ENCODE assay signal across 8 cellular contexts in the genomic region with DNA sequence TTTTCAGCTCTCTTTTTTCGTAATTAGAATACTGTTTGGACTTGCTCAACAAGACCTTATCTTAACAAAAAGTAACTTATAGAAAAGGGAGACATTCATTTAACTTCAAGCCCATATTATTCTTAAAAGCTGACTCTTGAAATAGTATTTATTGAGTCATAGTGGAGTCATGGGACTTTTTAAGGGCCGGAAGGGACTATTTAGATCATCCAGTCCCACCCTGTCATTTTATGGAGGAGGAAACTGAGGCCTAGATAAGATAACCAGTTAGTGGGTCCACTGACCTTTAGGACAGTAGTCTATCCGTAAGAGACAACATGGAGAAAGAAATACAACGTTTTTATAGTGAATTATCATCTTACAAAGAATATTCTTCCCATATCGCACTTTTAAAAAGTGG. TPM values are rescaled to one million over a fixed set of nuclear protein-coding genes. Genes with fewer than 3 reads are reported as not detected.
DNase-seq lines count a peak whose midpoint lies in the region; ATAC-seq and TF ChIP-seq lines count a peak whose summit lies in the region.

No MANE protein-coding gene starts in this region.

- TF ChIP-seq CTCF in GM06990 (IDR thresholded peaks at IDR 0.05; ENCODE audit: insufficient read depth, low read length, poor library complexity, severe bottlenecking) (no peak), RWPE2 (IDR thresholded peaks at IDR 0.05; ENCODE audit: poor library complexity, severe bottlenecking) (no peak), epithelial cell of proximal tubule (conservative IDR thresholded peaks at IDR 0.05; ENCODE audit: low read depth, low read length) (no peak), psoas muscle (IDR thresholded peaks at IDR 0.05) (no peak)

- no peaks in the 10 kb centered on the region for H3K9me3 ChIP-seq in RWPE2 (ENCODE audit: severe bottlenecking)
- H3K9me3 ChIP-seq in psoas muscle: no peaks in the 10 kb centered on the region

- peak overlapping the region; percentile 75 for H3K27ac ChIP-seq in RWPE2 (ENCODE audit: poor library complexity, severe bottlenecking)
- H3K27ac ChIP-seq in psoas muscle: peak overlapping the region; percentile 98

- no peaks in the 10 kb centered on the region for H3K36me3 ChIP-seq in GM06990 (ENCODE audit: control insufficient read depth, insufficient read depth, low read length)
- H3K36me3 ChIP-seq in RWPE2 (ENCODE audit: low read depth): peaks cover 21% of the 10 kb centered on the region
- peaks cover 0 to 4% of the 10 kb centered on the region in 2 donors for H3K36me3 ChIP-seq in psoas muscle (ENCODE audit: insufficient read depth in 1 of 2, low read depth in 1 of 2)

- H3K4me3 ChIP-seq in GM06990 (replicated peaks; ENCODE audit: low read depth, low read length) (peak overlapping the region; percentile 89), RWPE2 (ENCODE audit: severe bottlenecking) (peak overlapping the region; percentile 94), epithelial cell of proximal tubule (ENCODE audit: low read depth, low read length) (peak overlapping the region; percentile 95), psoas muscle (peak overlapping the region; percentile 93)

- WGBS in psoas muscle, 3 donors: 12 to 20% (median 15%) methylated on average over 5 of the region's 5 CpGs

- no peak for DNase-seq in GM06990 (ENCODE audit: extremely low read depth, insufficient read length)
- DNase-seq in RWPE2 (ENCODE audit: low spot score): no peak
- no peak for DNase-seq in epithelial cell of proximal tubule (ENCODE audit: low read depth)
- DNase-seq in psoas muscle: no peak
- no peak for DNase-seq in AG08395 (ENCODE audit: low spot score)
- DNase-seq in NCI-H1105 (lab: John Stamatoyannopoulos, UW): no peak
- DNase-seq in DMS114 treated with DMSO at 0.1 percent for 48 hours (lab: John Stamatoyannopoulos, UW; ENCODE audit: unreplicated experiment): no peak

- no peak for ATAC-seq in RWPE2 (ENCODE audit: low read depth)
- no peak for ATAC-seq in psoas muscle
- ATAC-seq in HG03108 (IDR thresholded peaks at IDR 0.05; ENCODE audit: unreplicated experiment): no peak

- intact Hi-C loops in psoas muscle (cut with DNase I): loop anchor here (5.0 to 10.0 kb wide), 4 partner anchors 73 to 255 kb away; a partner anchor contains a TSS

- H3K27me3 ChIP-seq in GM06990 (replicated peaks; ENCODE audit: control insufficient read depth, insufficient read depth, low read length) (no peaks in the 10 kb centered on the region), RWPE2 (ENCODE audit: insufficient read depth, poor library complexity, severe bottlenecking) (no peaks in the 10 kb centered on the region), psoas muscle (ENCODE audit: insufficient read depth in 3 of 3, low read length in 2 of 3) (no peaks in the 10 kb centered on the region)

- peaks cover 34% of the 10 kb centered on the region for H3K4me1 ChIP-seq in RWPE2 (ENCODE audit: insufficient read depth, poor library complexity, severe bottlenecking)
- peaks cover 52% of the 10 kb centered on the region for H3K4me1 ChIP-seq in psoas muscle

RNA-seq across cellular contexts. Expression of a gene that starts 1.5 kb away (rescaled TPM):
- total RNA-seq in epithelial cell of proximal tubule: 139 and 166 TPM in 2 replicates
- 10 to 100 TPM; 36.2 to 65.6 (median 54.1) TPM for total RNA-seq in psoas muscle
- polyA plus RNA-seq in psoas muscle: 10 to 100 TPM; 39.7 to 85.7 (median 69.4) TPM
